19 cellular contexts compared by ENCODE assay signal in genomic region chr5:6905883-6906282, GRCh38.
DNase-seq lines count a peak whose midpoint lies in the region; ATAC-seq and TF ChIP-seq lines count a peak whose summit lies in the region.
"Had no signal": no experiment of that assay in that cellular context is flagged by ENCODE, and none has a peak within 500 bp of the region (broad histone marks: within the 10 kb centered on the region; RNA-seq: fewer than 3 reads in every experiment).

No MANE protein-coding gene starts in this region.

- no peak overlapping the region for H3K4me3 ChIP-seq in body of pancreas
- no peak overlapping the region for H3K4me3 ChIP-seq in left ventricle myocardium inferior
- H3K4me3 ChIP-seq in psoas muscle: no peak overlapping the region
- no peak overlapping the region for H3K4me3 ChIP-seq in A673 (ENCODE audit: low read depth, low read length, poor library complexity, severe bottlenecking)
- H3K4me3 ChIP-seq: coronary artery, K562, lung, stomach had no signal

- WGBS in body of pancreas, 2 donors: 66 to 78% methylated on average over 5 of the region's 5 CpGs
- WGBS in psoas muscle, 3 donors: 27 to 61% (median 35%) methylated on average over 5 of the region's 5 CpGs

- intact Hi-C loops in body of pancreas (cut with DNase I): no loop called here
- intact Hi-C loops in left ventricle myocardium inferior (cut with micrococcal nuclease): no loop called here
- intact Hi-C loops in psoas muscle (cut with DNase I): no loop called here
- intact Hi-C loops in A673 (cut with micrococcal nuclease; ENCODE audit: unreplicated experiment): no loop called here

- H3K36me3 ChIP-seq in body of pancreas (replicated peaks in 1 of 2; ENCODE audit: insufficient read depth in 1 of 2, low read depth in 2 of 2) (no peaks in the 10 kb centered on the region), left ventricle myocardium inferior (no peaks in the 10 kb centered on the region), psoas muscle (ENCODE audit: insufficient read depth in 1 of 2, low read depth in 1 of 2) (no peaks in the 10 kb centered on the region), A673 (ENCODE audit: insufficient read depth, low read length, poor library complexity, severe bottlenecking) (no peaks in the 10 kb centered on the region)
- H3K36me3 ChIP-seq: stomach had no signal

- no peak for TF ChIP-seq POLR2A in body of pancreas (IDR thresholded peaks at IDR 0.05)

- CTCF ChIA-PET in A673 (lab: Charles Lee): no interaction called here

- POLR2A ChIA-PET in A673 (lab: Charles Lee; ENCODE audit: low non-redundant PET): no interaction called here

- peaks cover 10% of the 10 kb centered on the region for H3K4me1 ChIP-seq in body of pancreas
- no peaks in the 10 kb centered on the region for H3K4me1 ChIP-seq in left ventricle myocardium inferior
- no peaks in the 10 kb centered on the region for H3K4me1 ChIP-seq in psoas muscle
- no peaks in the 10 kb centered on the region for H3K4me1 ChIP-seq in A673 (ENCODE audit: insufficient read depth, low read length, poor library complexity, severe bottlenecking)
- H3K4me1 ChIP-seq: stomach had no signal

- H3K27me3 ChIP-seq in body of pancreas (no peaks in the 10 kb centered on the region), left ventricle myocardium inferior (ENCODE audit: low read depth) (no peaks in the 10 kb centered on the region), psoas muscle (ENCODE audit: insufficient read depth in 3 of 3, low read length in 2 of 3) (peaks cover 0 to 2% (median 0%) of the 10 kb centered on the region in 3 donors), A673 (replicated peaks; ENCODE audit: insufficient read depth, low read depth, low read length, poor library complexity) (peaks cover 57% of the 10 kb centered on the region)
- H3K27me3 ChIP-seq: stomach had no signal

- BruUV-seq in A673 (replicated peaks; lab: Mats Ljungman, UMichigan): no TSS peak

- TF ChIP-seq CTCF in body of pancreas (IDR thresholded peaks at IDR 0.05): no peak
- no peak for TF ChIP-seq CTCF in left ventricle myocardium inferior (IDR thresholded peaks at IDR 0.05; ENCODE audit: borderline replicate concordance)
- no peak for TF ChIP-seq CTCF in psoas muscle (IDR thresholded peaks at IDR 0.05)
- TF ChIP-seq CTCF in A673 (conservative IDR thresholded peaks at IDR 0.05; ENCODE audit: low read depth, low read length): no peak
- no peak for TF ChIP-seq CTCF in omental fat pad (IDR thresholded peaks at IDR 0.05)

- DNase-seq in AG20443 (ENCODE audit: low spot score) (peak; percentile 25), body of pancreas (no peak), left ventricle myocardium inferior (peak; percentile 22), psoas muscle (peak; percentile 31 to 57), A673 (ENCODE audit: low spot score) (no peak), omental fat pad (ENCODE audit: low spot score) (no peak)
- DNase-seq: activated CD8-positive, alpha-beta memory T cell treated with anti-CD3 and anti-CD28 coated beads, Interleukin-2, amount 50 U/mL, for 48 hours; foreskin fibroblast; hippocampal formation; NCI-H146; NCI-H524; stimulated activated CD4-positive, alpha-beta T cell treated with anti-CD3 and anti-CD28 coated beads, Interleukin-12 subunit alpha, Interleukin-12 subunit beta, amount 100 ng/mL, for 4 hours; stomach; T-helper 9 cell had no signal

- H3K27ac ChIP-seq in body of pancreas: no peak overlapping the region
- peak overlapping the region; percentile 50 for H3K27ac ChIP-seq in left ventricle myocardium inferior (replicated peaks)
- H3K27ac ChIP-seq in psoas muscle: no peak overlapping the region
- no peak overlapping the region for H3K27ac ChIP-seq in A673 (ENCODE audit: low read depth, low read length, poor library complexity, severe bottlenecking)

- ATAC-seq in body of pancreas (peak; percentile 31), psoas muscle (peak; percentile 36 to 80 (median 65)), GM21576 (IDR thresholded peaks at IDR 0.05; ENCODE audit: unreplicated experiment) (no peak), GM18868 (IDR thresholded peaks at IDR 0.05; ENCODE audit: unreplicated experiment) (no peak), omental fat pad (ENCODE audit: low FRiP score) (no peak)
- ATAC-seq: K562 had no signal

- H3K9me3 ChIP-seq in body of pancreas: no peaks in the 10 kb centered on the region
- H3K9me3 ChIP-seq in left ventricle myocardium inferior (replicated peaks): no peaks in the 10 kb centered on the region
- H3K9me3 ChIP-seq in psoas muscle: no peaks in the 10 kb centered on the region
- H3K9me3 ChIP-seq in A673 (ENCODE audit: low read depth, low read length, poor library complexity, severe bottlenecking): no peaks in the 10 kb centered on the region
- H3K9me3 ChIP-seq: stomach had no signal

Comparison
In these comparisons a context has a peak if more than half of its experiments do, and no peak if none do; other contexts are left out.
1. DNase-seq: peak in AG20443 (single experiment), left ventricle myocardium inferior (single experiment) and psoas muscle (2 of 2); none in body of pancreas (0 of 4), A673 (single experiment) and omental fat pad (single experiment).
2. ATAC-seq: peak in body of pancreas (single experiment) and psoas muscle (4 of 4); none in GM21576 (single experiment), GM18868 (single experiment) and omental fat pad (single experiment).